ENCODE assay signal across 1 cellular context in the genomic region with DNA sequence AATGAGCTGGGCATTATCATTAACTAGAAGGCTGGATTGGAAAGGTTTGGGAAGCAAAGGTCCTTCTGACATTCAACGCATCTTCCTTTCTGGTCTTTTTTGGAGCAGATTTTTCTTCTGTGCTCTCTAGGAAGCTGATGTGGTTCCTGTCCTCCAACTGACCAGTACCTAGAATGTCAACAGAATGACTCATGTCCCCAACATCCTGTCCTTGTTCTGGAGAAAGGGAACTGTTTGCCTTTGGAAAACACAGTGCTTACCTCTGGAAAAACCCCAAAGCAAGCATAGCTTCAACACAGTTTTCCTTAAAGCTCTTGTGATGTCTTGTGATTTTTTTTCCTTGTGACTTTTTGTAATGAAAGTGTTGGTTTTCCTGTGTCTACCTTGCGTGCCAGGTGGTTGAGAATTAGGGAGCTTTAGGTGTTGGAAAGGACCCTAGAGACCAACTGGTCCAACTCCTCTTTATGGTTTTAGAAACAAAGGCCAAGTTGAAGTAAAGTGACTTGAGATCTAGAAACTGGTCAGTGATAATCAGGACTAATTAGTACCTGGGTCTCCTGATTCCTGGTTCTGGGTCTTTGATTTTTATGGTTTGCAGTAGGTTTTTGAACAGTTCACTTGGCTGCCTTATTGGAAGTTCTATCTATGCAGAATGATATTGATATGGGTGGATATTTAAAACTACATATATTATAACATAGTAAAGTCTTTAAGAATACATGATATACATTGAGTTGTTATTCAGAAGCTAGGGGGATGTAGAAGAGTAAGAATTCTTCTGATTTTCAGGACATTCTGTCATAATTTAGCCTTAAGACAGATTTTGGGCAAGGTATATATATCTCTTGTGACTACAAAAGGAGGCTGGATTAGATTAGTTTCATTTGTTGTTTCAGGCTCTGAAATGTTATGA.
TF ChIP-seq lines count a peak whose summit lies in the region.

No MANE protein-coding gene starts in this region.

TF ChIP-seq in HepG2, 621 proteins besides CTCF, POLR2A, EP300 and RAD21 (continued from another document and continues in another):
- TF ChIP-seq, protein P1, sequence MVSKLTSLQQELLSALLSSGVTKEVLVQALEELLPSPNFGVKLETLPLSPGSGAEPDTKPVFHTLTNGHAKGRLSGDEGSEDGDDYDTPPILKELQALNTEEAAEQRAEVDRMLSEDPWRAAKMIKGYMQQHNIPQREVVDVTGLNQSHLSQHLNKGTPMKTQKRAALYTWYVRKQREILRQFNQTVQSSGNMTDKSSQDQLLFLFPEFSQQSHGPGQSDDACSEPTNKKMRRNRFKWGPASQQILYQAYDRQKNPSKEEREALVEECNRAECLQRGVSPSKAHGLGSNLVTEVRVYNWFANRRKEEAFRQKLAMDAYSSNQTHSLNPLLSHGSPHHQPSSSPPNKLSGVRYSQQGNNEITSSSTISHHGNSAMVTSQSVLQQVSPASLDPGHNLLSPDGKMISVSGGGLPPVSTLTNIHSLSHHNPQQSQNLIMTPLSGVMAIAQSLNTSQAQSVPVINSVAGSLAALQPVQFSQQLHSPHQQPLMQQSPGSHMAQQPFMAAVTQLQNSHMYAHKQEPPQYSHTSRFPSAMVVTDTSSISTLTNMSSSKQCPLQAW (CRISPR knock-in tag; IDR thresholded peaks at IDR 0.05), result peak; percentile 94
- TF ChIP-seq, protein P2, sequence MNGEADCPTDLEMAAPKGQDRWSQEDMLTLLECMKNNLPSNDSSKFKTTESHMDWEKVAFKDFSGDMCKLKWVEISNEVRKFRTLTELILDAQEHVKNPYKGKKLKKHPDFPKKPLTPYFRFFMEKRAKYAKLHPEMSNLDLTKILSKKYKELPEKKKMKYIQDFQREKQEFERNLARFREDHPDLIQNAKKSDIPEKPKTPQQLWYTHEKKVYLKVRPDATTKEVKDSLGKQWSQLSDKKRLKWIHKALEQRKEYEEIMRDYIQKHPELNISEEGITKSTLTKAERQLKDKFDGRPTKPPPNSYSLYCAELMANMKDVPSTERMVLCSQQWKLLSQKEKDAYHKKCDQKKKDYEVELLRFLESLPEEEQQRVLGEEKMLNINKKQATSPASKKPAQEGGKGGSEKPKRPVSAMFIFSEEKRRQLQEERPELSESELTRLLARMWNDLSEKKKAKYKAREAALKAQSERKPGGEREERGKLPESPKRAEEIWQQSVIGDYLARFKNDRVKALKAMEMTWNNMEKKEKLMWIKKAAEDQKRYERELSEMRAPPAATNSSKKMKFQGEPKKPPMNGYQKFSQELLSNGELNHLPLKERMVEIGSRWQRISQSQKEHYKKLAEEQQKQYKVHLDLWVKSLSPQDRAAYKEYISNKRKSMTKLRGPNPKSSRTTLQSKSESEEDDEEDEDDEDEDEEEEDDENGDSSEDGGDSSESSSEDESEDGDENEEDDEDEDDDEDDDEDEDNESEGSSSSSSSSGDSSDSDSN (CRISPR knock-in tag; IDR thresholded peaks at IDR 0.05), result 0 out of 2 replicates have a peak, but pooled peaks have one; percentile 33
- TF ChIP-seq ZNF768 (CRISPR knock-in tag; IDR thresholded peaks at IDR 0.05) (no peak), SYNCRIP (IDR thresholded peaks at IDR 0.05; ENCODE audit: insufficient read depth, low read depth, low read length) (no peak), NONO (IDR thresholded peaks at IDR 0.05) (no peak), NONO (CRISPR knock-in tag; conservative IDR thresholded peaks at IDR 0.05) (0 out of 2 replicates have a peak, but pooled peaks have one; percentile 47), ZNF703 (CRISPR knock-in tag; IDR thresholded peaks at IDR 0.05; ENCODE audit: borderline replicate concordance) (no peak), SMC3 (IDR thresholded peaks at IDR 0.05; ENCODE audit: low read length) (peak; percentile 27; the same call in 1 of the 2 replicates), ZNF24 (IDR thresholded peaks at IDR 0.05) (no peak), ELF1 (CRISPR knock-in tag; IDR thresholded peaks at IDR 0.05) (peak; percentile 64), HDAC6 (IDR thresholded peaks at IDR 0.05; ENCODE audit: low read depth, low read length) (no peak), SNAI1 (CRISPR knock-in tag; IDR thresholded peaks at IDR 0.05; ENCODE audit: borderline replicate concordance) (no peak), NFE2 (CRISPR knock-in tag; IDR thresholded peaks at IDR 0.05) (no peak), ZNF441 (CRISPR knock-in tag; IDR thresholded peaks at IDR 0.05; ENCODE audit: borderline replicate concordance) (peak; percentile 45; the same call in 1 of the 2 replicates), ZBTB3 (CRISPR knock-in tag; IDR thresholded peaks at IDR 0.05; ENCODE audit: borderline replicate concordance, low read depth) (0 out of 2 replicates have a peak, but pooled peaks have one; percentile 70), RARA (CRISPR knock-in tag; IDR thresholded peaks at IDR 0.05) (peak; percentile 99), ZKSCAN5 (CRISPR knock-in tag; IDR thresholded peaks at IDR 0.05) (no peak), ZNF138 (CRISPR knock-in tag; IDR thresholded peaks at IDR 0.05; ENCODE audit: low read depth) (no peak), ZNF331 (CRISPR knock-in tag; IDR thresholded peaks at IDR 0.05) (peak; percentile 94), IRF2 (CRISPR knock-in tag; IDR thresholded peaks at IDR 0.05) (peak; percentile 94), ZNF432 (CRISPR knock-in tag; IDR thresholded peaks at IDR 0.05; ENCODE audit: borderline replicate concordance) (no peak), PITX1 (CRISPR knock-in tag; IDR thresholded peaks at IDR 0.05) (no peak), SP4 (CRISPR knock-in tag; IDR thresholded peaks at IDR 0.05) (no peak), CCDC6 (CRISPR knock-in tag; IDR thresholded peaks at IDR 0.05) (no peak), EED (CRISPR knock-in tag; IDR thresholded peaks at IDR 0.05) (no peak), EHMT2 (IDR thresholded peaks at IDR 0.05; ENCODE audit: borderline replicate concordance, low read depth, low read length) (peak; percentile 88; the same call in 1 of the 2 replicates), ZNF367 (CRISPR knock-in tag; IDR thresholded peaks at IDR 0.05; ENCODE audit: borderline replicate concordance) (no peak), POLR2AphosphoS5 (IDR thresholded peaks at IDR 0.05; ENCODE audit: low read depth, low read length) (no peak), DMAP1 (CRISPR knock-in tag; IDR thresholded peaks at IDR 0.05) (peak; percentile 54; the same call in 1 of the 2 replicates), ESRRA (CRISPR knock-in tag; IDR thresholded peaks at IDR 0.05; ENCODE audit: low read depth) (0 out of 2 replicates have a peak, but pooled peaks have one; percentile 54), HMG20B (CRISPR knock-in tag; conservative IDR thresholded peaks at IDR 0.05) (peak; percentile 78; the same call in 1 of the 2 replicates), JUND (CRISPR knock-in tag; IDR thresholded peaks at IDR 0.05) (peak; percentile 99)
- TF ChIP-seq, protein P3, sequence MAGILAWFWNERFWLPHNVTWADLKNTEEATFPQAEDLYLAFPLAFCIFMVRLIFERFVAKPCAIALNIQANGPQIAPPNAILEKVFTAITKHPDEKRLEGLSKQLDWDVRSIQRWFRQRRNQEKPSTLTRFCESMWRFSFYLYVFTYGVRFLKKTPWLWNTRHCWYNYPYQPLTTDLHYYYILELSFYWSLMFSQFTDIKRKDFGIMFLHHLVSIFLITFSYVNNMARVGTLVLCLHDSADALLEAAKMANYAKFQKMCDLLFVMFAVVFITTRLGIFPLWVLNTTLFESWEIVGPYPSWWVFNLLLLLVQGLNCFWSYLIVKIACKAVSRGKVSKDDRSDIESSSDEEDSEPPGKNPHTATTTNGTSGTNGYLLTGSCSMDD (CRISPR knock-in tag; IDR thresholded peaks at IDR 0.05), result no peak
- TF ChIP-seq, protein P4, sequence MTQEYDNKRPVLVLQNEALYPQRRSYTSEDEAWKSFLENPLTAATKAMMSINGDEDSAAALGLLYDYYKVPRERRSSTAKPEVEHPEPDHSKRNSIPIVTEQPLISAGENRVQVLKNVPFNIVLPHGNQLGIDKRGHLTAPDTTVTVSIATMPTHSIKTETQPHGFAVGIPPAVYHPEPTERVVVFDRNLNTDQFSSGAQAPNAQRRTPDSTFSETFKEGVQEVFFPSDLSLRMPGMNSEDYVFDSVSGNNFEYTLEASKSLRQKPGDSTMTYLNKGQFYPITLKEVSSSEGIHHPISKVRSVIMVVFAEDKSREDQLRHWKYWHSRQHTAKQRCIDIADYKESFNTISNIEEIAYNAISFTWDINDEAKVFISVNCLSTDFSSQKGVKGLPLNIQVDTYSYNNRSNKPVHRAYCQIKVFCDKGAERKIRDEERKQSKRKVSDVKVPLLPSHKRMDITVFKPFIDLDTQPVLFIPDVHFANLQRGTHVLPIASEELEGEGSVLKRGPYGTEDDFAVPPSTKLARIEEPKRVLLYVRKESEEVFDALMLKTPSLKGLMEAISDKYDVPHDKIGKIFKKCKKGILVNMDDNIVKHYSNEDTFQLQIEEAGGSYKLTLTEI (CRISPR knock-in tag; conservative IDR thresholded peaks at IDR 0.05), result no peak
- TF ChIP-seq, protein P5, sequence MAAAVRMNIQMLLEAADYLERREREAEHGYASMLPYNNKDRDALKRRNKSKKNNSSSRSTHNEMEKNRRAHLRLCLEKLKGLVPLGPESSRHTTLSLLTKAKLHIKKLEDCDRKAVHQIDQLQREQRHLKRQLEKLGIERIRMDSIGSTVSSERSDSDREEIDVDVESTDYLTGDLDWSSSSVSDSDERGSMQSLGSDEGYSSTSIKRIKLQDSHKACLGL (CRISPR knock-in tag; IDR thresholded peaks at IDR 0.05), result no peak
- TF ChIP-seq, protein P6, sequence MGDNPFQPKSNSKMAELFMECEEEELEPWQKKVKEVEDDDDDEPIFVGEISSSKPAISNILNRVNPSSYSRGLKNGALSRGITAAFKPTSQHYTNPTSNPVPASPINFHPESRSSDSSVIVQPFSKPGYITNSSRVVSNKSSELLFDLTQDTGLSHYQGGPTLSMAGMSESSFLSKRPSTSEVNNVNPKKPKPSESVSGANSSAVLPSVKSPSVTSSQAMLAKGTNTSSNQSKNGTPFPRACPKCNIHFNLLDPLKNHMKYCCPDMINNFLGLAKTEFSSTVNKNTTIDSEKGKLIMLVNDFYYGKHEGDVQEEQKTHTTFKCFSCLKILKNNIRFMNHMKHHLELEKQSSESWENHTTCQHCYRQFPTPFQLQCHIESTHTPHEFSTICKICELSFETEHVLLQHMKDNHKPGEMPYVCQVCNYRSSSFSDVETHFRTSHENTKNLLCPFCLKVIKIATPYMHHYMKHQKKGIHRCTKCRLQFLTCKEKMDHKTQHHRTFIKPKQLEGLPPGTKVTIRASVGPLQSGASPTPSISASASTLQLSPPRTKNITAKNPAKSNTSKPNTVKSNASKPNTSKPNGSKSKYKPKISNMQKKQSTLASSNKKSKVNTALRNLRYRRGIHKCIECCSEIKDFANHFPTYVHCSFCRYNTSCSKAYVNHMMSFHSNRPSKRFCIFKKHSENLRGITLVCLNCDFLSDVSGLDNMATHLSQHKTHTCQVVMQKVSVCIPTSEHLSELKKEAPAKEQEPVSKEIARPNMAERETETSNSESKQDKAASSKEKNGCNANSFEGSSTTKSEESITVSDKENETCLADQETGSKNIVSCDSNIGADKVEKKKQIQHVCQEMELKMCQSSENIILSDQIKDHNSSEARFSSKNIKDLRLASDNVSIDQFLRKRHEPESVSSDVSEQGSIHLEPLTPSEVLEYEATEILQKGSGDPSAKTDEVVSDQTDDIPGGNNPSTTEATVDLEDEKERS (CRISPR knock-in tag; IDR thresholded peaks at IDR 0.05), result peak; percentile 99
- TF ChIP-seq, protein P7, sequence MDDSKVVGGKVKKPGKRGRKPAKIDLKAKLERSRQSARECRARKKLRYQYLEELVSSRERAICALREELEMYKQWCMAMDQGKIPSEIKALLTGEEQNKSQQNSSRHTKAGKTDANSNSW (CRISPR knock-in tag; IDR thresholded peaks at IDR 0.05; ENCODE audit: borderline replicate concordance), result no peak
- TF ChIP-seq, protein P8, sequence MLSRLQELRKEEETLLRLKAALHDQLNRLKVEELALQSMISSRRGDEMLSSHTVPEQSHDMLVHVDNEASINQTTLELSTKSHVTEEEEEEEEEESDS (CRISPR knock-in tag; IDR thresholded peaks at IDR 0.05; ENCODE audit: borderline replicate concordance), result no peak
- TF ChIP-seq, protein P9, sequence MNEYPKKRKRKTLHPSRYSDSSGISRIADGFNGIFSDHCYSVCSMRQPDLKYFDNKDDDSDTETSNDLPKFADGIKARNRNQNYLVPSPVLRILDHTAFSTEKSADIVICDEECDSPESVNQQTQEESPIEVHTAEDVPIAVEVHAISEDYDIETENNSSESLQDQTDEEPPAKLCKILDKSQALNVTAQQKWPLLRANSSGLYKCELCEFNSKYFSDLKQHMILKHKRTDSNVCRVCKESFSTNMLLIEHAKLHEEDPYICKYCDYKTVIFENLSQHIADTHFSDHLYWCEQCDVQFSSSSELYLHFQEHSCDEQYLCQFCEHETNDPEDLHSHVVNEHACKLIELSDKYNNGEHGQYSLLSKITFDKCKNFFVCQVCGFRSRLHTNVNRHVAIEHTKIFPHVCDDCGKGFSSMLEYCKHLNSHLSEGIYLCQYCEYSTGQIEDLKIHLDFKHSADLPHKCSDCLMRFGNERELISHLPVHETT (CRISPR knock-in tag; conservative IDR thresholded peaks at IDR 0.05), result no peak
- TF ChIP-seq, protein P10, sequence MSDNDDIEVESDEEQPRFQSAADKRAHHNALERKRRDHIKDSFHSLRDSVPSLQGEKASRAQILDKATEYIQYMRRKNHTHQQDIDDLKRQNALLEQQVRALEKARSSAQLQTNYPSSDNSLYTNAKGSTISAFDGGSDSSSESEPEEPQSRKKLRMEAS (IDR thresholded peaks at IDR 0.05), result peak; percentile 56; the same call in 1 of the 2 replicates
- TF ChIP-seq, protein P11, sequence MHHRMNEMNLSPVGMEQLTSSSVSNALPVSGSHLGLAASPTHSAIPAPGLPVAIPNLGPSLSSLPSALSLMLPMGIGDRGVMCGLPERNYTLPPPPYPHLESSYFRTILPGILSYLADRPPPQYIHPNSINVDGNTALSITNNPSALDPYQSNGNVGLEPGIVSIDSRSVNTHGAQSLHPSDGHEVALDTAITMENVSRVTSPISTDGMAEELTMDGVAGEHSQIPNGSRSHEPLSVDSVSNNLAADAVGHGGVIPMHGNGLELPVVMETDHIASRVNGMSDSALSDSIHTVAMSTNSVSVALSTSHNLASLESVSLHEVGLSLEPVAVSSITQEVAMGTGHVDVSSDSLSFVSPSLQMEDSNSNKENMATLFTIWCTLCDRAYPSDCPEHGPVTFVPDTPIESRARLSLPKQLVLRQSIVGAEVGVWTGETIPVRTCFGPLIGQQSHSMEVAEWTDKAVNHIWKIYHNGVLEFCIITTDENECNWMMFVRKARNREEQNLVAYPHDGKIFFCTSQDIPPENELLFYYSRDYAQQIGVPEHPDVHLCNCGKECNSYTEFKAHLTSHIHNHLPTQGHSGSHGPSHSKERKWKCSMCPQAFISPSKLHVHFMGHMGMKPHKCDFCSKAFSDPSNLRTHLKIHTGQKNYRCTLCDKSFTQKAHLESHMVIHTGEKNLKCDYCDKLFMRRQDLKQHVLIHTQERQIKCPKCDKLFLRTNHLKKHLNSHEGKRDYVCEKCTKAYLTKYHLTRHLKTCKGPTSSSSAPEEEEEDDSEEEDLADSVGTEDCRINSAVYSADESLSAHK (CRISPR knock-in tag; IDR thresholded peaks at IDR 0.05; ENCODE audit: borderline replicate concordance), result no peak
